25 cellular contexts compared by ENCODE assay signal in the genomic region with DNA sequence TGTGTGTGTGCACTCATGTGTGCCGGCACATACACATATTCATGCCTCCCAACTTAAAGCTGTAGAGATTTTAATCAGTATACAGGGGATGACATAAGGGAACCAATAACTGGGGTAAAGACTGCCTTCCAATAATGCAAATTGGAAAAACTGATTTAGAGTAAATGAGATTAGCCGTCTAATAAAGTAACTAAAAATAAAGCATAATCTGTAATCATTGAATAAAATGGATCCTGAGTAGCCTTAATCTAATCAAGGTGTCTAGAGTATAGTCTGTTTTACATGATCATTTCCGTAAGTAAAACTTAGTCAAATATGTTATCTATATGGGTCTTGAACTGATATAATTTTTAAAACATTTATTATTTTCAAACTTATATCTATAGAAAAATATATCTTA.
"Had no signal": no experiment of that assay in that cellular context is flagged by ENCODE, and none has a peak within 500 bp of the region (broad histone marks: within the 10 kb centered on the region; RNA-seq: fewer than 3 reads in every experiment).

No MANE protein-coding gene starts in this region.

- H3K4me3 ChIP-seq: left ventricle myocardium inferior, lung, neural progenitor cell, ovary, right atrium auricular region, right lobe of liver, smooth muscle cell, tibial nerve, uterus had no signal

- DNase-seq: islet precursor cell; left ventricle myocardium inferior; mesendoderm; naive B cell; natural killer cell; nephron progenitor cell; ovary; right lobe of liver; stimulated activated CD4-positive, alpha-beta T cell treated with anti-CD3 and anti-CD28 coated beads, Interleukin-1b, Interleukin-23, amount 100 ng/mL, for 48 hours; stimulated activated CD4-positive, alpha-beta T cell treated with anti-CD3 and anti-CD28 coated beads, Interleukin-2, amount 100 ng/mL, for 48 hours; stimulated activated CD4-positive, alpha-beta T cell treated with anti-CD3 and anti-CD28 coated beads, Interleukin-4, amount 100 ng/mL, for 4 hours; stimulated activated CD8-positive, alpha-beta memory T cell treated with anti-CD3 and anti-CD28 coated beads, Interleukin-4, amount 100 ng/mL, for 48 hours; stimulated activated naive CD4-positive, alpha-beta T cell treated with Interleukin-2 at 50 U/mL for 16 hours; stimulated activated naive CD8-positive, alpha-beta T cell treated with anti-CD3 and anti-CD28 coated beads, Interleukin-15, amount 100 ng/mL, for 72 hours; substantia nigra; uterus had no signal

- H3K27me3 Mint-ChIP-seq: naive B cell; progenitor cell of endocrine pancreas; stimulated activated memory B cell treated with anti-CD40 and anti-IgM and Interleukin-4, amounts not matched to agents 10 μg/mL and 1 μg/mL and 100 μg/mL, for 72 hours; stimulated activated naive CD8-positive, alpha-beta T cell treated with anti-CD3 and anti-CD28 coated beads, Interleukin-15, amount 100 ng/mL, for 72 hours; type B pancreatic cell had no signal

- ATAC-seq: natural killer cell; right lobe of liver; stimulated activated memory B cell treated with anti-CD40 and anti-IgM and Interleukin-4, amounts not matched to agents 10 μg/mL and 1 μg/mL and 100 μg/mL, for 72 hours; stimulated activated naive CD8-positive, alpha-beta T cell treated with anti-CD3 and anti-CD28 coated beads, Interleukin-15, amount 100 ng/mL, for 72 hours had no signal

- H3K4me2 ChIP-seq: neural progenitor cell, smooth muscle cell had no signal

- H3K4me1 ChIP-seq: left ventricle myocardium inferior, neural progenitor cell, right atrium auricular region, right lobe of liver, tibial nerve, uterus had no signal

- H3K27ac Mint-ChIP-seq: mesothelial cell of epicardium; naive B cell; natural killer cell; nephron progenitor cell; neural progenitor cell; progenitor cell of endocrine pancreas; stimulated activated memory B cell treated with anti-CD40 and anti-IgM and Interleukin-4, amounts not matched to agents 10 μg/mL and 1 μg/mL and 100 μg/mL, for 72 hours; stimulated activated naive CD8-positive, alpha-beta T cell treated with anti-CD3 and anti-CD28 coated beads, Interleukin-15, amount 100 ng/mL, for 72 hours; type B pancreatic cell had no signal

- H3K27ac ChIP-seq: left ventricle myocardium inferior, neural progenitor cell, ovary, right atrium auricular region, right lobe of liver, tibial nerve, uterus had no signal

- H2AFZ ChIP-seq: neural progenitor cell had no signal

- H3K9me3 ChIP-seq: left ventricle myocardium inferior, ovary, right atrium auricular region, right lobe of liver, tibial nerve, uterus had no signal

- H3K4me3 Mint-ChIP-seq: mesothelial cell of epicardium; naive B cell; natural killer cell; nephron progenitor cell; neural progenitor cell; stimulated activated memory B cell treated with anti-CD40 and anti-IgM and Interleukin-4, amounts not matched to agents 10 μg/mL and 1 μg/mL and 100 μg/mL, for 72 hours; stimulated activated naive CD8-positive, alpha-beta T cell treated with anti-CD3 and anti-CD28 coated beads, Interleukin-15, amount 100 ng/mL, for 72 hours; type B pancreatic cell had no signal

- H3K4me1 Mint-ChIP-seq: naive B cell; natural killer cell; nephron progenitor cell; neural progenitor cell; stimulated activated memory B cell treated with anti-CD40 and anti-IgM and Interleukin-4, amounts not matched to agents 10 μg/mL and 1 μg/mL and 100 μg/mL, for 72 hours; stimulated activated naive CD8-positive, alpha-beta T cell treated with anti-CD3 and anti-CD28 coated beads, Interleukin-15, amount 100 ng/mL, for 72 hours had no signal

- H3K27me3 ChIP-seq: neural progenitor cell, ovary, right atrium auricular region, right lobe of liver, tibial nerve, uterus had no signal

- H3K36me3 Mint-ChIP-seq: mesothelial cell of epicardium; naive B cell; natural killer cell; neural progenitor cell; stimulated activated memory B cell treated with anti-CD40 and anti-IgM and Interleukin-4, amounts not matched to agents 10 μg/mL and 1 μg/mL and 100 μg/mL, for 72 hours; type B pancreatic cell had no signal

- H3K9me3 Mint-ChIP-seq: nephron progenitor cell; neural progenitor cell; stimulated activated memory B cell treated with anti-CD40 and anti-IgM and Interleukin-4, amounts not matched to agents 10 μg/mL and 1 μg/mL and 100 μg/mL, for 72 hours; type B pancreatic cell had no signal

- H3K36me3 ChIP-seq: left ventricle myocardium inferior, neural progenitor cell, ovary, right atrium auricular region, right lobe of liver, tibial nerve, uterus had no signal

- H3K9ac ChIP-seq: neural progenitor cell had no signal
